8 cellular contexts compared by ENCODE assay signal in genomic region chr6:87393026-87393622, GRCh38. TPM values are rescaled to one million over a fixed set of nuclear protein-coding genes. Genes with fewer than 3 reads are reported as not detected.
DNase-seq lines count a peak whose midpoint lies in the region; ATAC-seq, FAIRE-seq and TF ChIP-seq lines count a peak whose summit lies in the region.

No MANE protein-coding gene starts in this region.

- FAIRE-seq in frontal cortex (lab: Jason Lieb, UNC) = peak; percentile 76

- WGBS in ovary, 3 donors = 9 to 12% (median 9%) methylated on average over 2 of the region's 2 CpGs

- intact Hi-C loops in ovary (cut with DNase I) = loop anchor here in 2 of 4 donors (5.0 to 10.0 kb wide), 2 partner anchors 1474 to 1482 kb away; no protein-coding TSS in a partner anchor

- no peak for TF ChIP-seq POLR2A in ovary (IDR thresholded peaks at IDR 0.05)

- no peaks in the 10 kb centered on the region for H3K27me3 ChIP-seq in HL-60 (ENCODE audit: insufficient read depth, poor library complexity, severe bottlenecking)
- H3K27me3 ChIP-seq in ovary = no peaks in the 10 kb centered on the region

- H3K27ac ChIP-seq in HL-60 (replicated peaks) (no peak overlapping the region), ovary (no peak overlapping the region)

- peak; percentile 93 for DNase-seq in DMS153 treated with DMSO at 0.1 percent for 48 hours (lab: John Stamatoyannopoulos, UW; ENCODE audit: unreplicated experiment)
- peak; percentile 18 to 45 for DNase-seq in HL-60 (ENCODE audit: low read depth in 1 of 2, low spot score in 1 of 2)
- DNase-seq in NCI-H774 (lab: John Stamatoyannopoulos, UW) = peak; percentile 64
- peak; percentile 36 to 49 for DNase-seq in activated T-cell treated with anti-CD3 and anti-CD28 coated beads, Interleukin-2, amount 50 U/mL, for 48 hours
- peak in 1 of 2 donors; percentile 27 for DNase-seq in frontal cortex (ENCODE audit: low spot score in 2 of 2)
- no peak for DNase-seq in ovary
- DNase-seq in 8988T = no peak

- H3K4me3 ChIP-seq in HL-60 (replicated peaks; ENCODE audit: insufficient read depth, low read length) (no peak overlapping the region), ovary (no peak overlapping the region)

- TF ChIP-seq CTCF in HL-60 (IDR thresholded peaks at IDR 0.05; ENCODE audit: insufficient read depth, low read length) (peak; percentile 30), ovary (IDR thresholded peaks at IDR 0.05) (peak; percentile 28 to 69 (median 62))

- no peaks in the 10 kb centered on the region for H3K4me1 ChIP-seq in ovary (ENCODE audit: insufficient read depth)

- H3K36me3 ChIP-seq in ovary = no peaks in the 10 kb centered on the region

- no peaks in the 10 kb centered on the region for H3K9me3 ChIP-seq in ovary

- ATAC-seq in GM21367 (IDR thresholded peaks at IDR 0.05; ENCODE audit: unreplicated experiment) = peak; percentile 77

- TF ChIP-seq EP300 in ovary (IDR thresholded peaks at IDR 0.05) = no peak

RNA-seq across cellular contexts. Expression of gene CFAP206, which starts 14.6 kb away (rescaled TPM):
- 2.0 TPM for total RNA-seq in frontal cortex
- 1 to 10 TPM in 2 of 7 donors, under 1 TPM in 4, not detected in 1; 0.25 to 9.5 (median 0.73) TPM for total RNA-seq in ovary
- under 1 TPM; 0.15 to 0.47 TPM for polyA plus RNA-seq in ovary

RNA-seq across cellular contexts. Expression of gene C6orf163, which starts 48.5 kb away (rescaled TPM):
- total RNA-seq in frontal cortex (4.9 TPM), ovary (1 to 10 TPM; 1.7 to 4.1 (median 3.6) TPM)
- polyA plus RNA-seq in ovary = 1 to 10 TPM; 1.3 to 1.6 TPM

Comparison
In these comparisons a context has a peak if more than half of its experiments do, and no peak if none do; other contexts are left out.
1. DNase-seq: peak in DMS153 treated with DMSO at 0.1 percent for 48 hours (single experiment), HL-60 (2 of 2), NCI-H774 (single experiment) and activated T-cell treated with anti-CD3 and anti-CD28 coated beads, Interleukin-2, amount 50 U/mL, for 48 hours (2 of 2); none in ovary (0 of 5) and 8988T (single experiment).